In the genomic region with DNA sequence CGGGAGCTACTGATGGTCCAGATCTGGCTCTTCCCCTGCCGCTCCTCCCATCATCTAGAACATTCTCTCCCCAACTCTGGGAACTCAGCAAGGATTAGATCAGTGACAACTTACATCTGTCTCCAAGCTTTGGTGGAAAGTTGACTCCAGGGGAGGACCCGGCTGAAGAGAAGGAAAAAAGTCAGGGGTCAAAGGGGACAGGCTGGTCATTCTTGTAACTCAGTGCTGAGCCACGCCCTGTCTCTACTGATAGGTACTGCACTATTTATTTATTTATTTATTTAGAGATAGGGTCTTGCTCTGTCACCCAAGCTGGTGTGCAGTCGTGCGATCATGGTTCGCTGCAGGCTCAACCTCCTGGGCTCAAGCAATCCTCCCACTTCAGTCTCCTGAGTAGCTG, we compare ENCODE assay signal across 1 cellular context.
TF ChIP-seq lines count a peak whose summit lies in the region.

No MANE protein-coding gene starts in this region.

TF ChIP-seq in K562, 482 proteins besides CTCF, POLR2A, EP300 and RAD21:
- TF ChIP-seq SLC30A9 (CRISPR knock-in tag; IDR thresholded peaks at IDR 0.05), result no peak
- TF ChIP-seq DPF2 (IDR thresholded peaks at IDR 0.05), result peak; percentile 50
- TF ChIP-seq PHB (CRISPR knock-in tag; IDR thresholded peaks at IDR 0.05), result no peak
- TF ChIP-seq GATAD2B (IDR thresholded peaks at IDR 0.05; ENCODE audit: borderline replicate concordance), result no peak
- TF ChIP-seq, protein P1, sequence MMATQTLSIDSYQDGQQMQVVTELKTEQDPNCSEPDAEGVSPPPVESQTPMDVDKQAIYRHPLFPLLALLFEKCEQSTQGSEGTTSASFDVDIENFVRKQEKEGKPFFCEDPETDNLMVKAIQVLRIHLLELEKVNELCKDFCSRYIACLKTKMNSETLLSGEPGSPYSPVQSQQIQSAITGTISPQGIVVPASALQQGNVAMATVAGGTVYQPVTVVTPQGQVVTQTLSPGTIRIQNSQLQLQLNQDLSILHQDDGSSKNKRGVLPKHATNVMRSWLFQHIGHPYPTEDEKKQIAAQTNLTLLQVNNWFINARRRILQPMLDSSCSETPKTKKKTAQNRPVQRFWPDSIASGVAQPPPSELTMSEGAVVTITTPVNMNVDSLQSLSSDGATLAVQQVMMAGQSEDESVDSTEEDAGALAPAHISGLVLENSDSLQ (IDR thresholded peaks at IDR 0.05), result peak; percentile 9; the same call in 1 of the 2 replicates
- TF ChIP-seq TRIM28 (IDR thresholded peaks at IDR 0.05), result no peak
- TF ChIP-seq NR2C2 (CRISPR knock-in tag; IDR thresholded peaks at IDR 0.05), result no peak
- TF ChIP-seq NR2C2 (tag; IDR thresholded peaks at IDR 0.05), result peak; percentile 74
- peak; percentile 80 for TF ChIP-seq NR2C1 (IDR thresholded peaks at IDR 0.05)
- TF ChIP-seq NR2C1 (tag; IDR thresholded peaks at IDR 0.05), result peak; percentile 87
- TF ChIP-seq SMARCA4 (IDR thresholded peaks at IDR 0.05), result 0 out of 2 replicates have a peak, but pooled peaks have one; percentile 36
- TF ChIP-seq CREM (IDR thresholded peaks at IDR 0.05; ENCODE audit: low read depth), result no peak
- 0 out of 2 replicates have a peak, but pooled peaks have one; percentile 33 for TF ChIP-seq ZBTB7A (IDR thresholded peaks at IDR 0.05; ENCODE audit: borderline replicate concordance, control insufficient read depth, low read depth, low read length)
- TF ChIP-seq ZNF76 (CRISPR knock-in tag; IDR thresholded peaks at IDR 0.05; ENCODE audit: borderline replicate concordance), result no peak
- peak; percentile 25; the same call in 1 of the 2 replicates for TF ChIP-seq CBFA2T3 (IDR thresholded peaks at IDR 0.05)
- TF ChIP-seq ZNF561 (CRISPR knock-in tag; conservative IDR thresholded peaks at IDR 0.05), result no peak
- TF ChIP-seq, protein P2, sequence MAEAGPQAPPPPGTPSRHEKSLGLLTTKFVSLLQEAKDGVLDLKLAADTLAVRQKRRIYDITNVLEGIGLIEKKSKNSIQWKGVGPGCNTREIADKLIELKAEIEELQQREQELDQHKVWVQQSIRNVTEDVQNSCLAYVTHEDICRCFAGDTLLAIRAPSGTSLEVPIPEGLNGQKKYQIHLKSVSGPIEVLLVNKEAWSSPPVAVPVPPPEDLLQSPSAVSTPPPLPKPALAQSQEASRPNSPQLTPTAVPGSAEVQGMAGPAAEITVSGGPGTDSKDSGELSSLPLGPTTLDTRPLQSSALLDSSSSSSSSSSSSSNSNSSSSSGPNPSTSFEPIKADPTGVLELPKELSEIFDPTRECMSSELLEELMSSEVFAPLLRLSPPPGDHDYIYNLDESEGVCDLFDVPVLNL (CRISPR knock-in tag; IDR thresholded peaks at IDR 0.05; ENCODE audit: low read depth), result no peak
- TF ChIP-seq, protein P3, sequence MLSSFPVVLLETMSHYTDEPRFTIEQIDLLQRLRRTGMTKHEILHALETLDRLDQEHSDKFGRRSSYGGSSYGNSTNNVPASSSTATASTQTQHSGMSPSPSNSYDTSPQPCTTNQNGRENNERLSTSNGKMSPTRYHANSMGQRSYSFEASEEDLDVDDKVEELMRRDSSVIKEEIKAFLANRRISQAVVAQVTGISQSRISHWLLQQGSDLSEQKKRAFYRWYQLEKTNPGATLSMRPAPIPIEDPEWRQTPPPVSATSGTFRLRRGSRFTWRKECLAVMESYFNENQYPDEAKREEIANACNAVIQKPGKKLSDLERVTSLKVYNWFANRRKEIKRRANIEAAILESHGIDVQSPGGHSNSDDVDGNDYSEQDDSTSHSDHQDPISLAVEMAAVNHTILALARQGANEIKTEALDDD (IDR thresholded peaks at IDR 0.05), result peak; percentile 12; the same call in 1 of the 2 replicates
- no peak for TF ChIP-seq JUND (IDR thresholded peaks at IDR 0.05; ENCODE audit: borderline replicate concordance, low read depth, low read length)
- TF ChIP-seq JUND (tag; IDR thresholded peaks at IDR 0.05; ENCODE audit: borderline replicate concordance, low read depth, low read length), result peak; percentile 27; the same call in 1 of the 3 replicates
- TF ChIP-seq, protein P4, sequence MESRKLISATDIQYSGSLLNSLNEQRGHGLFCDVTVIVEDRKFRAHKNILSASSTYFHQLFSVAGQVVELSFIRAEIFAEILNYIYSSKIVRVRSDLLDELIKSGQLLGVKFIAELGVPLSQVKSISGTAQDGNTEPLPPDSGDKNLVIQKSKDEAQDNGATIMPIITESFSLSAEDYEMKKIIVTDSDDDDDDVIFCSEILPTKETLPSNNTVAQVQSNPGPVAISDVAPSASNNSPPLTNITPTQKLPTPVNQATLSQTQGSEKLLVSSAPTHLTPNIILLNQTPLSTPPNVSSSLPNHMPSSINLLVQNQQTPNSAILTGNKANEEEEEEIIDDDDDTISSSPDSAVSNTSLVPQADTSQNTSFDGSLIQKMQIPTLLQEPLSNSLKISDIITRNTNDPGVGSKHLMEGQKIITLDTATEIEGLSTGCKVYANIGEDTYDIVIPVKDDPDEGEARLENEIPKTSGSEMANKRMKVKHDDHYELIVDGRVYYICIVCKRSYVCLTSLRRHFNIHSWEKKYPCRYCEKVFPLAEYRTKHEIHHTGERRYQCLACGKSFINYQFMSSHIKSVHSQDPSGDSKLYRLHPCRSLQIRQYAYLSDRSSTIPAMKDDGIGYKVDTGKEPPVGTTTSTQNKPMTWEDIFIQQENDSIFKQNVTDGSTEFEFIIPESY (CRISPR knock-in tag; IDR thresholded peaks at IDR 0.05), result 0 out of 2 replicates have a peak, but pooled peaks have one; percentile 15
- TF ChIP-seq NFE2 (IDR thresholded peaks at IDR 0.05; ENCODE audit: low read depth), result 0 out of 2 replicates have a peak, but pooled peaks have one; percentile 9
- peak; percentile 34 for TF ChIP-seq MEIS2 (IDR thresholded peaks at IDR 0.05; ENCODE audit: partially characterized antibody)
- no peak for TF ChIP-seq ELF2 (CRISPR knock-in tag; IDR thresholded peaks at IDR 0.05)
- TF ChIP-seq ZNF551 (CRISPR knock-in tag; IDR thresholded peaks at IDR 0.05), result no peak
- peak; percentile 39 for TF ChIP-seq ARID1B (IDR thresholded peaks at IDR 0.05)
- TF ChIP-seq, protein P5, sequence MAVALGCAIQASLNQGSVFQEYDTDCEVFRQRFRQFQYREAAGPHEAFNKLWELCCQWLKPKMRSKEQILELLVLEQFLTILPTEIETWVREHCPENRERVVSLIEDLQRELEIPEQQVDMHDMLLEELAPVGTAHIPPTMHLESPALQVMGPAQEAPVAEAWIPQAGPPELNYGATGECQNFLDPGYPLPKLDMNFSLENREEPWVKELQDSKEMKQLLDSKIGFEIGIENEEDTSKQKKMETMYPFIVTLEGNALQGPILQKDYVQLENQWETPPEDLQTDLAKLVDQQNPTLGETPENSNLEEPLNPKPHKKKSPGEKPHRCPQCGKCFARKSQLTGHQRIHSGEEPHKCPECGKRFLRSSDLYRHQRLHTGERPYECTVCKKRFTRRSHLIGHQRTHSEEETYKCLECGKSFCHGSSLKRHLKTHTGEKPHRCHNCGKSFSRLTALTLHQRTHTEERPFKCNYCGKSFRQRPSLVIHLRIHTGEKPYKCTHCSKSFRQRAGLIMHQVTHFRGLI (CRISPR knock-in tag; IDR thresholded peaks at IDR 0.05), result no peak
